ENCODE assay signal across 5 cellular contexts in the genomic region with DNA sequence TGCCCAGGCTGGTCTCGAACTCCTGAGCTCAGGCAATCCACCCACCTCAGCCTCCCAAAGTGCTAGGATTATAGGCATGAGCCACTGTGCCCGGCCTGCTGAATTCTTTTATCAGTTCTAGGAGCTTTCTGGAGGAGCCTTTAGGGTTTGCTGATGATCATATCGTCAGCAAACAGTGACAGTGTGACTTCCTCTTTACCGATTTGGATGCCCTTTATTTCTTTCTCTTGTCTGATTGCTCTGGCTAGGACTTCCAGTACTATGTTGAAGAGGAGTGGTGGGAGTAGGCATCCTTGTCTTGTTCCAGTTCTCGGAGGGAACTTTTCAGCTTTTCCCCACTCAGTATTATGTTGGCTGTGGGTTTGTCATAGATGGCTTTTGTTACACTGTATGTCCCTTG. TPM values are rescaled to one million over a fixed set of nuclear protein-coding genes. Genes with fewer than 3 reads are reported as not detected.
"Had no signal": no experiment of that assay in that cellular context is flagged by ENCODE, and none has a peak within 500 bp of the region (broad histone marks: within the 10 kb centered on the region; RNA-seq: fewer than 3 reads in every experiment).

No MANE protein-coding gene starts in this region.

RNA-seq across cellular contexts. Expression of a gene that starts 35.3 kb away (rescaled TPM):
- total RNA-seq: kidney epithelial cell; left ventricle myocardium superior; naive thymus-derived CD4-positive, alpha-beta T cell; naive thymus-derived CD8-positive, alpha-beta T cell had no signal
- polyA plus RNA-seq: immature natural killer cell; naive thymus-derived CD4-positive, alpha-beta T cell; naive thymus-derived CD8-positive, alpha-beta T cell had no signal
